ENCODE assay signal across 6 cellular contexts in genomic region chr21:29074007-29074376, GRCh38. TPM values are rescaled to one million over a fixed set of nuclear protein-coding genes. Genes with fewer than 3 reads are reported as not detected.
DNase-seq lines count a peak whose midpoint lies in the region; ATAC-seq and TF ChIP-seq lines count a peak whose summit lies in the region.

No MANE protein-coding gene starts in this region.

- DNase-seq in Calu3 (no peak), neural crest cell (ENCODE audit: low read depth, low spot score) (no peak), globus pallidus (ENCODE audit: low spot score) (no peak), GM19238 (ENCODE audit: insufficient read length, low spot score) (no peak)

- intact Hi-C loops in Calu3 (cut with micrococcal nuclease; ENCODE audit: unreplicated experiment), result loop anchor here (5.0 kb wide), 1 partner anchor 47 kb away; no protein-coding TSS in a partner anchor

- H3K9me3 Mint-ChIP-seq in Calu3 (ENCODE audit: low read depth, unreplicated experiment), result no peaks in the 10 kb centered on the region
- H3K9me3 Mint-ChIP-seq in brain, result no peaks in the 10 kb centered on the region
- no peaks in the 10 kb centered on the region for H3K9me3 Mint-ChIP-seq in neural crest cell

- peak overlapping the region; percentile 100 for H3K27ac Mint-ChIP-seq in Calu3 (ENCODE audit: unreplicated experiment)
- H3K27ac Mint-ChIP-seq in brain, result peak overlapping the region; percentile 99 to 100 (median 100)
- peak overlapping the region; percentile 99 for H3K27ac Mint-ChIP-seq in neural crest cell (ENCODE audit: unreplicated experiment)

- TF ChIP-seq CTCF in Calu3 (IDR thresholded peaks at IDR 0.05; ENCODE audit: unreplicated experiment) (no peak), brain (conservative IDR thresholded peaks at IDR 0.05) (no peak), neural crest cell (conservative IDR thresholded peaks at IDR 0.05) (no peak)

- H3K36me3 Mint-ChIP-seq in Calu3 (ENCODE audit: insufficient read depth, unreplicated experiment) (peaks cover 29% of the 10 kb centered on the region), brain (peaks cover 16% of the 10 kb centered on the region), neural crest cell (ENCODE audit: low read depth) (no peaks in the 10 kb centered on the region)

- H3K4me3 Mint-ChIP-seq in Calu3 (ENCODE audit: low read depth, unreplicated experiment) (peak overlapping the region; percentile 100), brain (peak overlapping the region; percentile 96 to 100 (median 100)), neural crest cell (peak overlapping the region; percentile 100)

- H3K4me1 Mint-ChIP-seq in Calu3 (ENCODE audit: low read depth, unreplicated experiment) (peaks cover 13% of the 10 kb centered on the region), brain (peaks cover 52% of the 10 kb centered on the region), neural crest cell (peaks cover 28% of the 10 kb centered on the region)

- CTCF ChIA-PET in Calu3 (lab: Charles Lee), result interaction anchor here (1.0 kb wide), 1 partner anchor 11 kb away, joined by 3 read pairs; no protein-coding TSS in a partner anchor

- BruUV-seq in Calu3 (replicated peaks; lab: Mats Ljungman, UMichigan), result no TSS peak

- H3K27me3 Mint-ChIP-seq in Calu3 (ENCODE audit: unreplicated experiment) (no peaks in the 10 kb centered on the region), brain (peaks cover 15% of the 10 kb centered on the region), neural crest cell (ENCODE audit: low read depth) (no peaks in the 10 kb centered on the region)

- peak; percentile 19 for ATAC-seq in HG02884 (IDR thresholded peaks at IDR 0.05; ENCODE audit: unreplicated experiment)

RNA-seq across cellular contexts. Expression of gene CCT8, which starts 0.5 kb away (rescaled TPM):
- 184 and 198 TPM in 2 replicates for total RNA-seq in Calu3 (2022)
- polyA plus RNA-seq in brain (ENCODE audit: insufficient read depth, low read depth, low replicate concordance), result 144 TPM
- total RNA-seq in neural crest cell, result 308 and 323 TPM in 2 replicates

RNA-seq across cellular contexts. Expression of gene USP16, which starts 49.5 kb away (rescaled TPM):
- total RNA-seq in Calu3 (2022), result 19.5 and 21.7 TPM in 2 replicates
- 9.2 TPM for polyA plus RNA-seq in brain (ENCODE audit: insufficient read depth, low read depth, low replicate concordance)
- 29.5 and 31.7 TPM in 2 replicates for total RNA-seq in neural crest cell

RNA-seq across cellular contexts. Expression of gene RWDD2B, which starts 54.8 kb away (rescaled TPM):
- 14.7 and 17.3 TPM in 2 replicates for total RNA-seq in Calu3 (2022)
- 16.9 TPM for polyA plus RNA-seq in brain (ENCODE audit: insufficient read depth, low read depth, low replicate concordance)
- 8.7 and 9.9 TPM in 2 replicates for total RNA-seq in neural crest cell

RNA-seq across cellular contexts. Expression of gene MAP3K7CL, which starts 56.5 kb away (rescaled TPM):
- total RNA-seq in Calu3 (2022), result 2.3 and 2.7 TPM in 2 replicates
- polyA plus RNA-seq in brain (ENCODE audit: insufficient read depth, low read depth, low replicate concordance), result 1.7 TPM
- total RNA-seq in neural crest cell, result not detected in 2 replicates
